In genomic region chr6:156752666-156753301, GRCh38 we compare ENCODE assay signal across 8 cellular contexts. TPM values are rescaled to one million over a fixed set of nuclear protein-coding genes. Genes with fewer than 3 reads are reported as not detected.
DNase-seq lines count a peak whose midpoint lies in the region; ATAC-seq and TF ChIP-seq lines count a peak whose summit lies in the region.

No MANE protein-coding gene starts in this region.

- no peaks in the 10 kb centered on the region for H3K36me3 Mint-ChIP-seq in activated CD4-positive, alpha-beta memory T cell treated with anti-CD3 and anti-CD28 coated beads for 36 hours

- no peaks in the 10 kb centered on the region for H3K36me3 ChIP-seq in SJCRH30

- H3K4me1 Mint-ChIP-seq in activated CD4-positive, alpha-beta memory T cell treated with anti-CD3 and anti-CD28 coated beads for 36 hours (ENCODE audit: low read depth), result no peaks in the 10 kb centered on the region

- H3K9me3 ChIP-seq in SJCRH30 (replicated peaks), result no peaks in the 10 kb centered on the region

- H3K27me3 Mint-ChIP-seq in activated CD4-positive, alpha-beta memory T cell treated with anti-CD3 and anti-CD28 coated beads for 36 hours, result peaks cover 3% of the 10 kb centered on the region

- H3K27me3 ChIP-seq in SJCRH30, result no peaks in the 10 kb centered on the region

- intact Hi-C loops in activated CD4-positive, alpha-beta memory T cell treated with anti-CD3 and anti-CD28 coated beads for 36 hours (cut with micrococcal nuclease), result no loop called here

- H3K9me3 Mint-ChIP-seq in activated CD4-positive, alpha-beta memory T cell treated with anti-CD3 and anti-CD28 coated beads for 36 hours, result no peaks in the 10 kb centered on the region

- H3K4me1 ChIP-seq in SJCRH30, result no peaks in the 10 kb centered on the region

- H3K27ac Mint-ChIP-seq in activated CD4-positive, alpha-beta memory T cell treated with anti-CD3 and anti-CD28 coated beads for 36 hours, result no peak overlapping the region

- POLR2A ChIA-PET in activated CD4-positive, alpha-beta memory T cell treated with anti-CD3 and anti-CD28 coated beads for 36 hours (lab: Charles Lee), result no interaction called here

- DNase-seq in GM13977 (ENCODE audit: low spot score) (peak; percentile 40), SK-MEL-5 (ENCODE audit: low read depth, low spot score) (peak; percentile 34), medulla oblongata (ENCODE audit: extremely low spot score) (peak; percentile 12), SJCRH30 (no peak)
- no peak for DNase-seq in activated CD4-positive, alpha-beta memory T cell treated with anti-CD3 and anti-CD28 coated beads for 36 hours
- no peak for DNase-seq in activated CD4-positive, alpha-beta T cell treated with anti-CD3 and anti-CD28 coated beads for 4 hours
- DNase-seq in activated CD8-positive, alpha-beta memory T cell treated with anti-CD3 and anti-CD28 coated beads, Interleukin-2, amount 50 U/mL, for 48 hours, result no peak

- in situ Hi-C loops in GM13977 (cut with MboI; ENCODE audit: low pct_unique_long_range_greater_than_20kb, low sequenced_read_pairs, unreplicated experiment), result loop anchor here (25.0 kb wide), 1 partner anchor 190 kb away; no protein-coding TSS in a partner anchor
- in situ Hi-C loops in SK-MEL-5 (cut with HindIII; ENCODE audit: low pct_unique_long_range_greater_than_20kb, low sequenced_read_pairs), result no loop called here

- peak; percentile 52 for TF ChIP-seq CTCF in GM13977 (IDR thresholded peaks at IDR 0.05; ENCODE audit: extremely low read depth, insufficient read depth, missing control alignments)

- ATAC-seq in HG02571 (IDR thresholded peaks at IDR 0.05; ENCODE audit: unreplicated experiment), result peak; percentile 56

- H3K4me3 Mint-ChIP-seq in activated CD4-positive, alpha-beta memory T cell treated with anti-CD3 and anti-CD28 coated beads for 36 hours, result no peak overlapping the region

- H3K4me3 ChIP-seq in SJCRH30, result no peak overlapping the region

- H3K27ac ChIP-seq in SJCRH30, result no peak overlapping the region

- CTCF ChIA-PET in activated CD4-positive, alpha-beta memory T cell treated with anti-CD3 and anti-CD28 coated beads for 36 hours (lab: Charles Lee), result no interaction called here

RNA-seq across cellular contexts. Expression of gene ARID1B, which starts 24.4 kb away (rescaled TPM):
- total RNA-seq in SK-MEL-5 (2014; rRNA removed; shearing (Covaris generic)), result 19.7 and 20.0 TPM in 2 replicates
- polyA plus RNA-seq in SK-MEL-5 (2015; cell fraction: cytosol; rRNA removed), result 24.8 and 40.6 TPM in 2 replicates
- polyA plus RNA-seq in SK-MEL-5 (2015; cell fraction: nucleus; rRNA removed), result 41.5 and 44.3 TPM in 2 replicates
- total RNA-seq in activated CD4-positive, alpha-beta memory T cell treated with anti-CD3 and anti-CD28 coated beads for 36 hours, result 10 to 100 TPM; 39.0 to 41.5 TPM
- total RNA-seq in SJCRH30 (2014; rRNA removed; shearing (Covaris generic)), result 24.7 and 28.5 TPM in 2 replicates

Comparison
In these comparisons a context has a peak if more than half of its experiments do, and no peak if none do; other contexts are left out.
1. DNase-seq: peak in GM13977 (single experiment), SK-MEL-5 (single experiment) and medulla oblongata (single experiment); none in activated CD4-positive, alpha-beta memory T cell treated with anti-CD3 and anti-CD28 coated beads for 36 hours (single experiment), SJCRH30 (0 of 2), activated CD4-positive, alpha-beta T cell treated with anti-CD3 and anti-CD28 coated beads for 4 hours (0 of 2) and activated CD8-positive, alpha-beta memory T cell treated with anti-CD3 and anti-CD28 coated beads, Interleukin-2, amount 50 U/mL, for 48 hours (single experiment).